ENCODE assay signal across 14 cellular contexts in the genomic region with DNA sequence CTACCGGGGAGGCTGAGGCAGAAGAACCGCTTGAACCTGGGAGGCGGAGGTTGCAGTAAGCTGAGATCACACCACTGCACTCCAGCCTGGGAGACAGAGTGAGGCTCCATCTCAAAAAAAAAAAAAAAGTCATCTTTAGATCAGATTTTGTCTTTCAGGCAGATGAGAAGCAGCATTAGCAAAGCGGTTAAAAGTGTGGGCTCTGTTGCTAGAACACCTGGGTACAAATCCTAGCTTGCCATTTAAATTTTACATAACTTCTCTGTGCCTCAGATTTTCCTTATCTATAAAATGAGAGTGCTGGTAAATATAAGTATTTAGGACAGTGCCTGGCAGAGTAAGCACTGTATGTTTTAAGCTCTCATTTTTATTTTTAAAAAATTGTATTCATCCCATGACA.
"Had no signal": no experiment of that assay in that cellular context is flagged by ENCODE, and none has a peak within 500 bp of the region (broad histone marks: within the 10 kb centered on the region; RNA-seq: fewer than 3 reads in every experiment).

No MANE protein-coding gene starts in this region.

- DNase-seq: effector memory CD4-positive, alpha-beta T cell; immature natural killer cell; left lung; mesenchymal stem cell; naive B cell; right cardiac atrium; stimulated activated CD4-positive, alpha-beta T cell treated with anti-CD3 and anti-CD28 coated beads, Interleukin-2, amount 100 ng/mL, for 48 hours; stimulated activated naive CD4-positive, alpha-beta T cell treated with Interleukin-2 at 50 U/mL for 16 hours had no signal

- H3K4me3 ChIP-seq: left lung, lung, smooth muscle cell had no signal

- H3K27me3 Mint-ChIP-seq: naive B cell, type B pancreatic cell had no signal

- H3K27me3 ChIP-seq: left lung, neutrophil had no signal

- H3K27ac ChIP-seq: left lung, neutrophil had no signal

- H3K4me3 Mint-ChIP-seq: immature natural killer cell, naive B cell, nephron, type B pancreatic cell had no signal

- H3K9me3 Mint-ChIP-seq: immature natural killer cell, naive B cell, nephron, type B pancreatic cell had no signal

- H3K27ac Mint-ChIP-seq: nephron had no signal

- H3K9me3 ChIP-seq: left lung, neutrophil had no signal

- ATAC-seq: esophagus mucosa had no signal
